8 cellular contexts compared by ENCODE assay signal in the genomic region with DNA sequence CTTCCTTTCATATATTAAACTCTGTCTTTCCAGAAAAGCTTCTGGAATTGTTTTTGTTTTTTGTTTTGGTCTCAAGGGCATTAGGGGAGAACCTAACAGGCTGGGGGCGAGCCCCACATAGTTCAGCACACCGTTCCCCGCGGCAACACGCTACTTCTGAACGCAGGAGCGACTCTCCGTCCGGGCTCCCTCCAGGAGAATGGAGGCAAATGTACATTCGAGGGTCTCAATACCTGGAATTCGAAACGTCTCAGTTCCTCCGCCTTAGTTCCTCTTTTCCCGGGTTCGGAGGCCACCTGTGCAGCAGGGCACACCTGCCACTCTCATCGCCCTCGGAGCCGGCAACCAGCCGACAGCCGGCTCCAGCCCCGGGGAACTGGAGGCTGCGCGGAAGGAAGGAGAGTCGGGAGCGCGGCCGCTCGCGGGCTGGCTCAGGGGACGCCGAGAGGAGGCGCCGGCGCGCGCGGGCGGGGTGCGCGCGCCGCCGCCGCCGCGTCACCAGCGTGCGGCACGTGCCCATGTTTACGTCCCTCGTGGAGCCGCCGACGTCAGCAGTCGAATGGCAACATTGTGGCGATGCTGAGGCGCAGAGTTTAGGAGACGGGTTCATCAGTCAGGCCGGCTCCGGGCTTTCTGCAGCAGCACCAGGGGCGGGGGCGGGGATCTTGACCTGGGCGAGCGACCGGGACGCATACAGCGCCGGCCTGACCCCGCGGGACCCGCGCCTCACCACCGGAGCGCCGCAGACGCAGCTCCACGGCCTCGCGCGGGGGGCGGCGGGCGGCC. TPM values are rescaled to one million over a fixed set of nuclear protein-coding genes. Genes with fewer than 3 reads are reported as not detected.
DNase-seq lines count a peak whose midpoint lies in the region; ATAC-seq, FAIRE-seq and TF ChIP-seq lines count a peak whose summit lies in the region.

A gene with protein sequence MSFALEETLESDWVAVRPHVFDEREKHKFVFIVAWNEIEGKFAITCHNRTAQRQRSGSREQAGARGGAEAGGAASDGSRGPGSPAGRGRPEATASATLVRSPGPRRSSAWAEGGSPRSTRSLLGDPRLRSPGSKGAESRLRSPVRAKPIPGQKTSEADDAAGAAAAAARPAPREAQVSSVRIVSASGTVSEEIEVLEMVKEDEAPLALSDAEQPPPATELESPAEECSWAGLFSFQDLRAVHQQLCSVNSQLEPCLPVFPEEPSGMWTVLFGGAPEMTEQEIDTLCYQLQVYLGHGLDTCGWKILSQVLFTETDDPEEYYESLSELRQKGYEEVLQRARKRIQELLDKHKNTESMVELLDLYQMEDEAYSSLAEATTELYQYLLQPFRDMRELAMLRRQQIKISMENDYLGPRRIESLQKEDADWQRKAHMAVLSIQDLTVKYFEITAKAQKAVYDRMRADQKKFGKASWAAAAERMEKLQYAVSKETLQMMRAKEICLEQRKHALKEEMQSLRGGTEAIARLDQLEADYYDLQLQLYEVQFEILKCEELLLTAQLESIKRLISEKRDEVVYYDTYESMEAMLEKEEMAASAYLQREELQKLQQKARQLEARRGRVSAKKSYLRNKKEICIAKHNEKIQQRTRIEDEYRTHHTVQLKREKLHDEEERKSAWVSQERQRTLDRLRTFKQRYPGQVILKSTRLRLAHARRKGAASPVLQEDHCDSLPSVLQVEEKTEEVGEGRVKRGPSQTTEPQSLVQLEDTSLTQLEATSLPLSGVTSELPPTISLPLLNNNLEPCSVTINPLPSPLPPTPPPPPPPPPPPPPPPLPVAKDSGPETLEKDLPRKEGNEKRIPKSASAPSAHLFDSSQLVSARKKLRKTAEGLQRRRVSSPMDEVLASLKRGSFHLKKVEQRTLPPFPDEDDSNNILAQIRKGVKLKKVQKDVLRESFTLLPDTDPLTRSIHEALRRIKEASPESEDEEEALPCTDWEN (plus strand): TSS at position 554 of the 786 bp plus-strand sequence. CDS start 520 bp downstream, outside the sequence.

- H3K27me3 ChIP-seq in DOHH2 (ENCODE audit: control insufficient read depth, low read length) (peaks cover 30% of the 10 kb centered on the region), neutrophil (peaks cover 45% of the 10 kb centered on the region)

- H3K27ac ChIP-seq in DOHH2 (ENCODE audit: low read depth, low read length) (no peak within 1 kb of the TSS), neutrophil (peak within 1 kb of the TSS; percentile 71)

- peak within 1 kb of the TSS; percentile 85 for H3K4me3 ChIP-seq in DOHH2 (ENCODE audit: low read length)
- peak within 1 kb of the TSS; percentile 75 to 81 for H3K4me3 ChIP-seq in neutrophil (ENCODE audit: low read depth in 1 of 2, low read length in 1 of 2)

- no peak for TF ChIP-seq CTCF in DOHH2 (IDR thresholded peaks at IDR 0.05; ENCODE audit: low read depth, low read length, poor library complexity, severe bottlenecking)
- TF ChIP-seq CTCF in neutrophil (IDR thresholded peaks at IDR 0.05), result no peak
- no peak for TF ChIP-seq CTCF in subcutaneous adipose tissue (IDR thresholded peaks at IDR 0.05; ENCODE audit: low read depth)

- no peaks in the 10 kb centered on the region for H3K36me3 ChIP-seq in DOHH2 (ENCODE audit: control insufficient read depth, low read length)
- no peaks in the 10 kb centered on the region for H3K36me3 ChIP-seq in neutrophil

- H4K20me1 ChIP-seq in DOHH2 (ENCODE audit: control insufficient read depth, insufficient read depth, low read depth, low read length), result peaks cover 5% of the 10 kb centered on the region; the same call in 1 of the 2 replicates

- no peak for FAIRE-seq in frontal cortex (lab: Jason Lieb, UNC)

- H3K9me2 ChIP-seq in DOHH2 (replicated peaks; ENCODE audit: control insufficient read depth, low read length), result no peaks in the 10 kb centered on the region

- peaks cover 8% of the 10 kb centered on the region for H3F3A ChIP-seq in DOHH2 (ENCODE audit: control insufficient read depth, insufficient read depth)

- H3K9me3 ChIP-seq in DOHH2 (ENCODE audit: control insufficient read depth, insufficient read depth, low read length) (no peaks in the 10 kb centered on the region), neutrophil (no peaks in the 10 kb centered on the region)

- peak; percentile 62 for ATAC-seq in GM21825 (IDR thresholded peaks at IDR 0.05; ENCODE audit: unreplicated experiment)

- peak; percentile 76 for DNase-seq in LHCN-M2 (ENCODE audit: low read depth)
- peak; percentile 29 for DNase-seq in SHP77 treated with DMSO at 0.1 percent for 48 hours (lab: John Stamatoyannopoulos, UW)
- DNase-seq in activated naive CD4-positive, alpha-beta T cell (lab: John Stamatoyannopoulos, UW), result peak; percentile 35 to 82 (median 62)
- DNase-seq in frontal cortex (ENCODE audit: low spot score in 2 of 2), result peak; percentile 93 to 95

- peaks cover 25% of the 10 kb centered on the region for H3K4me1 ChIP-seq in DOHH2 (ENCODE audit: control insufficient read depth, low read length)
- H3K4me1 ChIP-seq in neutrophil (ENCODE audit: control insufficient read depth in 1 of 2, insufficient read depth in 1 of 2, low read depth in 1 of 2, low read length in 1 of 2), result peaks cover 15 to 23% of the 10 kb centered on the region in 2 experiments

- peaks cover 25% of the 10 kb centered on the region for H3K79me2 ChIP-seq in DOHH2 (ENCODE audit: control insufficient read depth, low read length)

- H3K4me2 ChIP-seq in DOHH2 (ENCODE audit: low read length), result peak within 1 kb of the TSS; percentile 98

RNA-seq across cellular contexts. Expression of the gene that starts here (rescaled TPM):
- 3.1 and 4.7 TPM in 2 replicates for total RNA-seq in LHCN-M2 (2014; rRNA removed)
- polyA plus RNA-seq in LHCN-M2 (2012), result 1.1 TPM
- 39.9 TPM for total RNA-seq in frontal cortex
- 10 to 100 TPM; 13.9 to 15.9 (median 14.5) TPM for total RNA-seq in subcutaneous adipose tissue

Comparison
In these comparisons a context has a peak if more than half of its experiments do, and no peak if none do; other contexts are left out.
1. DNase-seq: peak in every context shown above with its lines; median percentile 94 in frontal cortex; 76 in LHCN-M2; 62 in activated naive CD4-positive, alpha-beta T cell; 29 in SHP77 treated with DMSO at 0.1 percent for 48 hours.